ENCODE assay signal across 19 cellular contexts in the genomic region with DNA sequence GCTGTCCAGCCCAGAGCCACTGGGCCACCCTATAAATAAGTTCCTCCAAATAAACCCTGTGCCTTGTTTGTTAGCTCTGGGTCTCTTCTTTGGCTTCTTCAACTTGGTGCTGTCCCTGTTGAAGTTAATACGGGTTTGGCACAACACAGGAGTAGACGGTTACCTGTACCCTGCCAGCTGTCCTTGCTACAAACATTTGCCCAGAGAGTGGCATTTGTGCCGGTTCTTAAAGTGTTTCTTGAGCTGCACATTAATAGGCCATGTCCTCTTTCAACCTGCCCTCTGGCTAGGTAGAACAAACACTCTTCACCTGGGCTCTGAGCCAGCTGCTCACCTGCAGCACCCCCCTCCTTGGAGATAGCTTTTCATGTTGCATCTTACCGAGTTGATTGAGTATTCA.
A peak's percentile ranks its signal among the peaks of the same experiment; 100 is the strongest.
DNase-seq lines count a peak whose midpoint lies in the region; ATAC-seq and TF ChIP-seq lines count a peak whose summit lies in the region.
"Had no signal": no experiment of that assay in that cellular context is flagged by ENCODE, and none has a peak within 500 bp of the region (broad histone marks: within the 10 kb centered on the region; RNA-seq: fewer than 3 reads in every experiment).

No MANE protein-coding gene starts in this region.

- H3K9me3 Mint-ChIP-seq in glutamatergic neuron (ENCODE audit: unreplicated experiment): peaks cover 9% of the 10 kb centered on the region

- DNase-seq in NCI-H128 (lab: John Stamatoyannopoulos, UW; ENCODE audit: unreplicated experiment) (peak; percentile 88), NCI-H2171 (lab: John Stamatoyannopoulos, UW) (peak; percentile 70), left colon (peak in 1 of 2 donors; percentile 26), epidermal melanocyte (ENCODE audit: insufficient read length, low spot score) (no peak), glutamatergic neuron (no peak)
- DNase-seq: activated CD4-positive, alpha-beta T cell treated with anti-CD3 and anti-CD28 coated beads, Interleukin-2, amount 50 U/mL, for 4 hours; activated naive CD4-positive, alpha-beta T cell; central memory CD4-positive, alpha-beta T cell; effector CD8-positive, alpha-beta T cell; HCEC 1CT; kidney glomerular epithelial cell; midbrain; NCI-H446; SIG-M5 had no signal

- H3K36me3 Mint-ChIP-seq in glutamatergic neuron (ENCODE audit: unreplicated experiment): no peaks in the 10 kb centered on the region

- no peak for TF ChIP-seq CTCF in C4-2B (conservative IDR thresholded peaks at IDR 0.05)
- no peak for TF ChIP-seq CTCF in glutamatergic neuron (IDR thresholded peaks at IDR 0.05; ENCODE audit: partially characterized antibody, unreplicated experiment)

- ATAC-seq in left colon (peak; percentile 25), GM21737 (IDR thresholded peaks at IDR 0.05; ENCODE audit: unreplicated experiment) (no peak), GM21390 (IDR thresholded peaks at IDR 0.05; ENCODE audit: unreplicated experiment) (no peak)

- H3K4me3 Mint-ChIP-seq in glutamatergic neuron (ENCODE audit: unreplicated experiment): no peak overlapping the region

- peaks cover 39% of the 10 kb centered on the region for H3K4me1 Mint-ChIP-seq in glutamatergic neuron (ENCODE audit: low read depth, unreplicated experiment)

- H3K27ac Mint-ChIP-seq in glutamatergic neuron (ENCODE audit: unreplicated experiment): no peak overlapping the region

- intact Hi-C loops in left colon (cut with DNase I, micrococcal nuclease): no loop called here

- no peaks in the 10 kb centered on the region for H3K27me3 Mint-ChIP-seq in glutamatergic neuron (ENCODE audit: unreplicated experiment)

- peak overlapping the region; percentile 98 for H3K27ac ChIP-seq in C4-2B
- H3K27ac ChIP-seq: BLaER1 treated with 17β-estradiol and CSF1 and Interleukin-3, amounts not matched to agents 10 nM and 100 nM; esophagus muscularis mucosa had no signal

Comparison
In these comparisons a context has a peak if more than half of its experiments do, and no peak if none do; other contexts are left out.
1. DNase-seq: peak in NCI-H128 (single experiment) and NCI-H2171 (single experiment); none in epidermal melanocyte (single experiment) and glutamatergic neuron (single experiment).